22 cellular contexts compared by ENCODE assay signal in the genomic region with DNA sequence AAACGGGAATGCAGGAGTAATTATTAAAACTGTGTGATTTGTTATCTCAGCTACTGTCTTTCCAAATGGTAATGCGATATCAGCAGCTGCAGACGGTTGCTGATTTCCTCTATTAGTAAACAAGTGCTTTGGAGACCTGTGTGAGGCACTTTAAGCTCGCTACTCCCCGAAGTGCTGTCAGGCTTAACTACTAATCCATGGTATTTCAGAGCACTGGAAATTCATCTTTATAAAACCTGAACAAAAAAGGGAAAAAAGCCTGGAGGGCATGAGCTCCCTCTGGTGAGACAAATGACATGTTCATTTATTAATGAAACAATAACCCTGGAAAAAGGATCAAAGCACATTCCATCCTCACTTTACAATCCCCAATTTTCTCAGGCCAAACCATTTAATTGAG.
DNase-seq lines count a peak whose midpoint lies in the region; ATAC-seq and TF ChIP-seq lines count a peak whose summit lies in the region.
"Had no signal": no experiment of that assay in that cellular context is flagged by ENCODE, and none has a peak within 500 bp of the region (broad histone marks: within the 10 kb centered on the region; RNA-seq: fewer than 3 reads in every experiment).

No MANE protein-coding gene starts in this region.

- H3K4me3 Mint-ChIP-seq in endothelial cell (ENCODE audit: unreplicated experiment) = no peak overlapping the region
- H3K4me3 Mint-ChIP-seq: activated CD4-positive, alpha-beta T cell treated with anti-CD3 and anti-CD28 coated beads, Interleukin-2, amount 10 ng/mL, durations not matched to agents 7 days and 5 days; CD8-positive, alpha-beta T cell; mesothelial cell of epicardium; nephron had no signal

- peak overlapping the region; percentile 59 for H3K27ac Mint-ChIP-seq in endothelial cell (ENCODE audit: unreplicated experiment)
- no peak overlapping the region for H3K27ac Mint-ChIP-seq in activated naive CD4-positive, alpha-beta T cell treated with anti-CD3 and anti-CD28 coated beads, Interleukin-2, amount 50 U/mL, for 72 hours
- H3K27ac Mint-ChIP-seq: activated CD4-positive, alpha-beta T cell treated with anti-CD3 and anti-CD28 coated beads, Interleukin-2, amount 10 ng/mL, durations not matched to agents 7 days and 5 days; activated T-helper 2 cell treated with anti-CD3 and anti-CD28 coated beads, Interferon-gamma antibody, Interleukin-2, Interleukin-4, amounts not matched to agents 10 μg/mL and 5 μg/mL and 100 μg/mL, durations not matched to agents 14 hours and 24 hours and 36 hours; CD8-positive, alpha-beta T cell; mesothelial cell of epicardium; nephron had no signal

- DNase-seq in G401 (ENCODE audit: low spot score) = peak; percentile 29
- peak; percentile 53 for DNase-seq in NCI-H146 (lab: John Stamatoyannopoulos, UW)
- DNase-seq in NCI-H82 (lab: John Stamatoyannopoulos, UW) = peak; percentile 98
- DNase-seq in endothelial cell (ENCODE audit: low spot score) = peak; percentile 13
- DNase-seq in activated naive CD4-positive, alpha-beta T cell treated with anti-CD3 and anti-CD28 coated beads, Interleukin-2, amount 50 U/mL, for 72 hours (ENCODE audit: low spot score in 2 of 2) = no peak
- DNase-seq in NCI-H1930 (lab: John Stamatoyannopoulos, UW) = no peak
- no peak for DNase-seq in foreskin melanocyte
- DNase-seq: activated CD4-positive, alpha-beta T cell treated with anti-CD3 and anti-CD28 coated beads, Interleukin-2, amount 10 ng/mL, durations not matched to agents 7 days and 5 days; brain microvascular endothelial cell; CD8-positive, alpha-beta T cell; EL; glutamatergic neuron; NCI-H1048; NCI-H2227 treated with DMSO at 0.1 percent for 48 hours; stimulated activated CD4-positive, alpha-beta T cell treated with anti-CD3 and anti-CD28 coated beads, Interleukin-1b, Interleukin-23, amount 100 ng/mL, for 48 hours; stimulated activated naive CD4-positive, alpha-beta T cell; SW 1271; thyroid gland had no signal

- no peak for TF ChIP-seq CTCF in endothelial cell (IDR thresholded peaks at IDR 0.05; ENCODE audit: unreplicated experiment)

- no peaks in the 10 kb centered on the region for H3K9me3 Mint-ChIP-seq in endothelial cell (ENCODE audit: unreplicated experiment)
- no peaks in the 10 kb centered on the region for H3K9me3 Mint-ChIP-seq in activated naive CD4-positive, alpha-beta T cell treated with anti-CD3 and anti-CD28 coated beads, Interleukin-2, amount 50 U/mL, for 72 hours
- H3K9me3 Mint-ChIP-seq: activated CD4-positive, alpha-beta T cell treated with anti-CD3 and anti-CD28 coated beads, Interleukin-2, amount 10 ng/mL, durations not matched to agents 7 days and 5 days; activated T-helper 2 cell treated with anti-CD3 and anti-CD28 coated beads, Interferon-gamma antibody, Interleukin-2, Interleukin-4, amounts not matched to agents 10 μg/mL and 5 μg/mL and 100 μg/mL, durations not matched to agents 14 hours and 24 hours and 36 hours; CD8-positive, alpha-beta T cell; mesothelial cell of epicardium; nephron had no signal

- H3K27me3 Mint-ChIP-seq in endothelial cell (ENCODE audit: unreplicated experiment) = no peaks in the 10 kb centered on the region

- ATAC-seq in activated naive CD4-positive, alpha-beta T cell treated with anti-CD3 and anti-CD28 coated beads, Interleukin-2, amount 50 U/mL, for 72 hours = no peak
- ATAC-seq: CD8-positive, alpha-beta T cell; left lobe of liver had no signal

- H3K36me3 Mint-ChIP-seq in endothelial cell (ENCODE audit: low read depth, unreplicated experiment) = no peaks in the 10 kb centered on the region
- no peaks in the 10 kb centered on the region for H3K36me3 Mint-ChIP-seq in activated naive CD4-positive, alpha-beta T cell treated with anti-CD3 and anti-CD28 coated beads, Interleukin-2, amount 50 U/mL, for 72 hours
- H3K36me3 Mint-ChIP-seq: CD8-positive, alpha-beta T cell; mesothelial cell of epicardium had no signal

- peaks cover 12% of the 10 kb centered on the region for H3K4me1 Mint-ChIP-seq in endothelial cell (ENCODE audit: unreplicated experiment)
- H3K4me1 Mint-ChIP-seq: activated CD4-positive, alpha-beta T cell treated with anti-CD3 and anti-CD28 coated beads, Interleukin-2, amount 10 ng/mL, durations not matched to agents 7 days and 5 days had no signal

- in situ Hi-C loops in G401 (cut with HindIII; ENCODE audit: low sequenced_read_pairs) = no loop called here

Comparison
In these comparisons a context has a peak if more than half of its experiments do, and no peak if none do; other contexts are left out.
1. DNase-seq: peak in G401 (single experiment), NCI-H146 (single experiment), NCI-H82 (single experiment) and endothelial cell (single experiment); none in activated naive CD4-positive, alpha-beta T cell treated with anti-CD3 and anti-CD28 coated beads, Interleukin-2, amount 50 U/mL, for 72 hours (0 of 2), NCI-H1930 (0 of 2) and foreskin melanocyte (single experiment).